Comparison of ENCODE assay signal across 1 cellular context in the genomic region with DNA sequence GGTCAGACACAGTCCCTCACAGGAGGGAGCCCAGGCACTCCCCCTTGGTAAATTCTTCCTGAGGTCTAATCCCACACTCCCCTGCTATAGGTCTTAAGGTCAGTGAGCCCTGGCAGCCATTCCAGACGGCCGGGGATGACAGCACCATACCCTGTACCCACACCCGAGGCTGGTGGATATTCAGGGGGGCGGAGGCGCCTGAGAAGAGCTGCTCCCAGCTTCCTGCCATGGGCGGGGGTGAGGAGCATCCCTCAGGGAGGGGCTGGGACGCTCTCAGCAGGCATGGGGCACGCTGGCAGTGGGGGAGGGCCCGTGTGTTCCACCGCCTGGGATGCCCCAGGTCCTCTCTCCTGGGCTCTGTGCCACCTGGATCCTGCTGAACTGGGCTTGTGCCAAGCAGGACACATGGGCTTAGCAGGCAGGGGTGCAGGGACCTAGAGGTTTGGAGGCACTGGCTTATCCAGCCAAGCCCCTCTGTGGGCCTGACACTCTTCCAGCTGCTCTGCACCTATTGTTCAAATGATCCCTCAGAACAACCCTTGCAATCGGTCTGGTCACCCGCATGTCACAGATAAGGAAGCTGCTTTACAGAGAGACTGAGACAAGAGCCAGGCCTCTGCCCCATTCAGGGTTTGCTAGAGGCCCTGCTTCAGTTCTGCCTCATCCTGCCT.
TF ChIP-seq lines count a peak whose summit lies in the region.

No MANE protein-coding gene starts in this region.

TF ChIP-seq in K562, 482 proteins besides CTCF, POLR2A, EP300 and RAD21 (continued from another document and continues in another):
- no peak for TF ChIP-seq SMARCB1 (IDR thresholded peaks at IDR 0.05; ENCODE audit: insufficient read length, low read depth)
- TF ChIP-seq CBFA2T2 (conservative IDR thresholded peaks at IDR 0.05): peak; percentile 37
- TF ChIP-seq MAFG (tag; conservative IDR thresholded peaks at IDR 0.05): no peak
- TF ChIP-seq HNRNPH1 (optimal IDR thresholded peaks at IDR 0.05; ENCODE audit: low read depth, low read length): no peak
- TF ChIP-seq HMG20A (CRISPR knock-in tag; conservative IDR thresholded peaks at IDR 0.05): no peak
- TF ChIP-seq, protein P1, sequence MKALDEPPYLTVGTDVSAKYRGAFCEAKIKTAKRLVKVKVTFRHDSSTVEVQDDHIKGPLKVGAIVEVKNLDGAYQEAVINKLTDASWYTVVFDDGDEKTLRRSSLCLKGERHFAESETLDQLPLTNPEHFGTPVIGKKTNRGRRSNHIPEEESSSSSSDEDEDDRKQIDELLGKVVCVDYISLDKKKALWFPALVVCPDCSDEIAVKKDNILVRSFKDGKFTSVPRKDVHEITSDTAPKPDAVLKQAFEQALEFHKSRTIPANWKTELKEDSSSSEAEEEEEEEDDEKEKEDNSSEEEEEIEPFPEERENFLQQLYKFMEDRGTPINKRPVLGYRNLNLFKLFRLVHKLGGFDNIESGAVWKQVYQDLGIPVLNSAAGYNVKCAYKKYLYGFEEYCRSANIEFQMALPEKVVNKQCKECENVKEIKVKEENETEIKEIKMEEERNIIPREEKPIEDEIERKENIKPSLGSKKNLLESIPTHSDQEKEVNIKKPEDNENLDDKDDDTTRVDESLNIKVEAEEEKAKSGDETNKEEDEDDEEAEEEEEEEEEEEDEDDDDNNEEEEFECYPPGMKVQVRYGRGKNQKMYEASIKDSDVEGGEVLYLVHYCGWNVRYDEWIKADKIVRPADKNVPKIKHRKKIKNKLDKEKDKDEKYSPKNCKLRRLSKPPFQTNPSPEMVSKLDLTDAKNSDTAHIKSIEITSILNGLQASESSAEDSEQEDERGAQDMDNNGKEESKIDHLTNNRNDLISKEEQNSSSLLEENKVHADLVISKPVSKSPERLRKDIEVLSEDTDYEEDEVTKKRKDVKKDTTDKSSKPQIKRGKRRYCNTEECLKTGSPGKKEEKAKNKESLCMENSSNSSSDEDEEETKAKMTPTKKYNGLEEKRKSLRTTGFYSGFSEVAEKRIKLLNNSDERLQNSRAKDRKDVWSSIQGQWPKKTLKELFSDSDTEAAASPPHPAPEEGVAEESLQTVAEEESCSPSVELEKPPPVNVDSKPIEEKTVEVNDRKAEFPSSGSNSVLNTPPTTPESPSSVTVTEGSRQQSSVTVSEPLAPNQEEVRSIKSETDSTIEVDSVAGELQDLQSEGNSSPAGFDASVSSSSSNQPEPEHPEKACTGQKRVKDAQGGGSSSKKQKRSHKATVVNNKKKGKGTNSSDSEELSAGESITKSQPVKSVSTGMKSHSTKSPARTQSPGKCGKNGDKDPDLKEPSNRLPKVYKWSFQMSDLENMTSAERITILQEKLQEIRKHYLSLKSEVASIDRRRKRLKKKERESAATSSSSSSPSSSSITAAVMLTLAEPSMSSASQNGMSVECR (CRISPR knock-in tag; IDR thresholded peaks at IDR 0.05): no peak
- TF ChIP-seq ELF2 (CRISPR knock-in tag; IDR thresholded peaks at IDR 0.05): no peak
- TF ChIP-seq SMARCA4 (IDR thresholded peaks at IDR 0.05): no peak
- TF ChIP-seq SPI1 (IDR thresholded peaks at IDR 0.05; ENCODE audit: borderline replicate concordance, low read depth, low read length): no peak
- TF ChIP-seq ZNF253 (CRISPR knock-in tag; conservative IDR thresholded peaks at IDR 0.05): no peak
- TF ChIP-seq CC2D1A (IDR thresholded peaks at IDR 0.05): no peak
- no peak for TF ChIP-seq RBM34 (IDR thresholded peaks at IDR 0.05; ENCODE audit: borderline replicate concordance, insufficient read depth, low read length)
- TF ChIP-seq ZNF444 (CRISPR knock-in tag; IDR thresholded peaks at IDR 0.05): no peak
- TF ChIP-seq MEIS2 (IDR thresholded peaks at IDR 0.05; ENCODE audit: partially characterized antibody): peak; percentile 15
- 0 out of 2 replicates have a peak, but pooled peaks have one; percentile 0 for TF ChIP-seq JUNB (CRISPR knock-in tag; conservative IDR thresholded peaks at IDR 0.05)
- no peak for TF ChIP-seq ZNF143 (CRISPR knock-in tag; IDR thresholded peaks at IDR 0.05)
- TF ChIP-seq CBFA2T3 (IDR thresholded peaks at IDR 0.05): peak; percentile 46
- TF ChIP-seq, protein P2, sequence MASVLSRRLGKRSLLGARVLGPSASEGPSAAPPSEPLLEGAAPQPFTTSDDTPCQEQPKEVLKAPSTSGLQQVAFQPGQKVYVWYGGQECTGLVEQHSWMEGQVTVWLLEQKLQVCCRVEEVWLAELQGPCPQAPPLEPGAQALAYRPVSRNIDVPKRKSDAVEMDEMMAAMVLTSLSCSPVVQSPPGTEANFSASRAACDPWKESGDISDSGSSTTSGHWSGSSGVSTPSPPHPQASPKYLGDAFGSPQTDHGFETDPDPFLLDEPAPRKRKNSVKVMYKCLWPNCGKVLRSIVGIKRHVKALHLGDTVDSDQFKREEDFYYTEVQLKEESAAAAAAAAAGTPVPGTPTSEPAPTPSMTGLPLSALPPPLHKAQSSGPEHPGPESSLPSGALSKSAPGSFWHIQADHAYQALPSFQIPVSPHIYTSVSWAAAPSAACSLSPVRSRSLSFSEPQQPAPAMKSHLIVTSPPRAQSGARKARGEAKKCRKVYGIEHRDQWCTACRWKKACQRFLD (CRISPR knock-in tag; IDR thresholded peaks at IDR 0.05): no peak
- TF ChIP-seq CHD1 (IDR thresholded peaks at IDR 0.05; ENCODE audit: low read length): no peak
- no peak for TF ChIP-seq ZC3H11A (IDR thresholded peaks at IDR 0.05; ENCODE audit: low read depth, low read length)
- TF ChIP-seq HNRNPLL (IDR thresholded peaks at IDR 0.05; ENCODE audit: low read depth, low read length, poor library complexity, severe bottlenecking): no peak
- no peak for TF ChIP-seq ZNF507 (tag; conservative IDR thresholded peaks at IDR 0.05)
- no peak for TF ChIP-seq ZKSCAN1 (IDR thresholded peaks at IDR 0.05; ENCODE audit: low read depth, low read length)
- TF ChIP-seq WHSC1 (IDR thresholded peaks at IDR 0.05; ENCODE audit: low read length): no peak
- TF ChIP-seq MCM5 (IDR thresholded peaks at IDR 0.05; ENCODE audit: low read depth): no peak
- TF ChIP-seq, protein P3, sequence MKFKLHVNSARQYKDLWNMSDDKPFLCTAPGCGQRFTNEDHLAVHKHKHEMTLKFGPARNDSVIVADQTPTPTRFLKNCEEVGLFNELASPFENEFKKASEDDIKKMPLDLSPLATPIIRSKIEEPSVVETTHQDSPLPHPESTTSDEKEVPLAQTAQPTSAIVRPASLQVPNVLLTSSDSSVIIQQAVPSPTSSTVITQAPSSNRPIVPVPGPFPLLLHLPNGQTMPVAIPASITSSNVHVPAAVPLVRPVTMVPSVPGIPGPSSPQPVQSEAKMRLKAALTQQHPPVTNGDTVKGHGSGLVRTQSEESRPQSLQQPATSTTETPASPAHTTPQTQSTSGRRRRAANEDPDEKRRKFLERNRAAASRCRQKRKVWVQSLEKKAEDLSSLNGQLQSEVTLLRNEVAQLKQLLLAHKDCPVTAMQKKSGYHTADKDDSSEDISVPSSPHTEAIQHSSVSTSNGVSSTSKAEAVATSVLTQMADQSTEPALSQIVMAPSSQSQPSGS (CRISPR knock-in tag; IDR thresholded peaks at IDR 0.05): no peak
- TF ChIP-seq, protein P4, sequence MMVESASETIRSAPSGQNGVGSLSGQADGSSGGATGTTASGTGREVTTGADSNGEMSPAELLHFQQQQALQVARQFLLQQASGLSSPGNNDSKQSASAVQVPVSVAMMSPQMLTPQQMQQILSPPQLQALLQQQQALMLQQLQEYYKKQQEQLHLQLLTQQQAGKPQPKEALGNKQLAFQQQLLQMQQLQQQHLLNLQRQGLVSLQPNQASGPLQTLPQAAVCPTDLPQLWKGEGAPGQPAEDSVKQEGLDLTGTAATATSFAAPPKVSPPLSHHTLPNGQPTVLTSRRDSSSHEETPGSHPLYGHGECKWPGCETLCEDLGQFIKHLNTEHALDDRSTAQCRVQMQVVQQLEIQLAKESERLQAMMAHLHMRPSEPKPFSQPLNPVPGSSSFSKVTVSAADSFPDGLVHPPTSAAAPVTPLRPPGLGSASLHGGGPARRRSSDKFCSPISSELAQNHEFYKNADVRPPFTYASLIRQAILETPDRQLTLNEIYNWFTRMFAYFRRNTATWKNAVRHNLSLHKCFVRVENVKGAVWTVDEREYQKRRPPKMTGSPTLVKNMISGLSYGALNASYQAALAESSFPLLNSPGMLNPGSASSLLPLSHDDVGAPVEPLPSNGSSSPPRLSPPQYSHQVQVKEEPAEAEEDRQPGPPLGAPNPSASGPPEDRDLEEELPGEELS (CRISPR knock-in tag; IDR thresholded peaks at IDR 0.05; ENCODE audit: borderline replicate concordance): no peak
- no peak for TF ChIP-seq SUPT5H (IDR thresholded peaks at IDR 0.05)
- no peak for TF ChIP-seq MYC (IDR thresholded peaks at IDR 0.05; ENCODE audit: low read depth, low read length)
- no peak; the same call in 1 of the 2 replicates for TF ChIP-seq MYC (CRISPR knock-in tag; IDR thresholded peaks at IDR 0.05; ENCODE audit: borderline replicate concordance, low read depth)
- 0 out of 2 replicates have a peak, but pooled peaks have one; percentile 35 for TF ChIP-seq GATA2 (CRISPR knock-in tag; IDR thresholded peaks at IDR 0.05)
- TF ChIP-seq POLR3G (IDR thresholded peaks at IDR 0.05; ENCODE audit: extremely low read depth, insufficient read length, insufficient replicate concordance): no peak
- 0 out of 4 replicates have a peak, but pooled peaks of 1 of the 2 experiments have one; percentile 13 for TF ChIP-seq MAZ (CRISPR knock-in tag; conservative IDR thresholded peaks at IDR 0.05 in 1 of 2, IDR thresholded peaks at IDR 0.05 in 1 of 2)
- no peak for TF ChIP-seq HDAC1 (IDR thresholded peaks at IDR 0.05)
- TF ChIP-seq ZNF551 (CRISPR knock-in tag; IDR thresholded peaks at IDR 0.05): no peak
- no peak for TF ChIP-seq RHOXF2B (CRISPR knock-in tag; conservative IDR thresholded peaks at IDR 0.05)
- TF ChIP-seq RFX5 (IDR thresholded peaks at IDR 0.05; ENCODE audit: low read depth, low read length): no peak
- TF ChIP-seq, protein P5, sequence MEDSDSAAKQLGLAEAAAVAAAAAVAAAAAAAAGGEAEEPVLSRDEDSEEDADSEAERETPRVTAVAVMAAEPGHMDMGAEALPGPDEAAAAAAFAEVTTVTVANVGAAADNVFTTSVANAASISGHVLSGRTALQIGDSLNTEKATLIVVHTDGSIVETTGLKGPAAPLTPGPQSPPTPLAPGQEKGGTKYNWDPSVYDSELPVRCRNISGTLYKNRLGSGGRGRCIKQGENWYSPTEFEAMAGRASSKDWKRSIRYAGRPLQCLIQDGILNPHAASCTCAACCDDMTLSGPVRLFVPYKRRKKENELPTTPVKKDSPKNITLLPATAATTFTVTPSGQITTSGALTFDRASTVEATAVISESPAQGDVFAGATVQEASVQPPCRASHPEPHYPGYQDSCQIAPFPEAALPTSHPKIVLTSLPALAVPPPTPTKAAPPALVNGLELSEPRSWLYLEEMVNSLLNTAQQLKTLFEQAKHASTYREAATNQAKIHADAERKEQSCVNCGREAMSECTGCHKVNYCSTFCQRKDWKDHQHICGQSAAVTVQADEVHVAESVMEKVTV (CRISPR knock-in tag; IDR thresholded peaks at IDR 0.05): 0 out of 2 replicates have a peak, but pooled peaks have one; percentile 10
- TF ChIP-seq, protein P6, sequence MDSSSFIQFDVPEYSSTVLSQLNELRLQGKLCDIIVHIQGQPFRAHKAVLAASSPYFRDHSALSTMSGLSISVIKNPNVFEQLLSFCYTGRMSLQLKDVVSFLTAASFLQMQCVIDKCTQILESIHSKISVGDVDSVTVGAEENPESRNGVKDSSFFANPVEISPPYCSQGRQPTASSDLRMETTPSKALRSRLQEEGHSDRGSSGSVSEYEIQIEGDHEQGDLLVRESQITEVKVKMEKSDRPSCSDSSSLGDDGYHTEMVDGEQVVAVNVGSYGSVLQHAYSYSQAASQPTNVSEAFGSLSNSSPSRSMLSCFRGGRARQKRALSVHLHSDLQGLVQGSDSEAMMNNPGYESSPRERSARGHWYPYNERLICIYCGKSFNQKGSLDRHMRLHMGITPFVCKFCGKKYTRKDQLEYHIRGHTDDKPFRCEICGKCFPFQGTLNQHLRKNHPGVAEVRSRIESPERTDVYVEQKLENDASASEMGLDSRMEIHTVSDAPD (CRISPR knock-in tag; IDR thresholded peaks at IDR 0.05): no peak
- TF ChIP-seq, protein P7, sequence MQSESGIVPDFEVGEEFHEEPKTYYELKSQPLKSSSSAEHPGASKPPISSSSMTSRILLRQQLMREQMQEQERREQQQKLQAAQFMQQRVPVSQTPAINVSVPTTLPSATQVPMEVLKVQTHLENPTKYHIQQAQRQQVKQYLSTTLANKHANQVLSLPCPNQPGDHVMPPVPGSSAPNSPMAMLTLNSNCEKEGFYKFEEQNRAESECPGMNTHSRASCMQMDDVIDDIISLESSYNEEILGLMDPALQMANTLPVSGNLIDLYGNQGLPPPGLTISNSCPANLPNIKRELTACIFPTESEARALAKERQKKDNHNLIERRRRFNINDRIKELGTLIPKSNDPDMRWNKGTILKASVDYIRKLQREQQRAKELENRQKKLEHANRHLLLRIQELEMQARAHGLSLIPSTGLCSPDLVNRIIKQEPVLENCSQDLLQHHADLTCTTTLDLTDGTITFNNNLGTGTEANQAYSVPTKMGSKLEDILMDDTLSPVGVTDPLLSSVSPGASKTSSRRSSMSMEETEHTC (IDR thresholded peaks at IDR 0.05): no peak
- no peak for TF ChIP-seq ZNF146 (CRISPR knock-in tag; IDR thresholded peaks at IDR 0.05; ENCODE audit: unreplicated experiment)
- TF ChIP-seq TAL1 (IDR thresholded peaks at IDR 0.05): 0 out of 2 replicates have a peak, but pooled peaks have one; percentile 7
- TF ChIP-seq ZNF696 (CRISPR knock-in tag; conservative IDR thresholded peaks at IDR 0.05): no peak
- TF ChIP-seq NFXL1 (CRISPR knock-in tag; IDR thresholded peaks at IDR 0.05): no peak
- TF ChIP-seq, protein P8, sequence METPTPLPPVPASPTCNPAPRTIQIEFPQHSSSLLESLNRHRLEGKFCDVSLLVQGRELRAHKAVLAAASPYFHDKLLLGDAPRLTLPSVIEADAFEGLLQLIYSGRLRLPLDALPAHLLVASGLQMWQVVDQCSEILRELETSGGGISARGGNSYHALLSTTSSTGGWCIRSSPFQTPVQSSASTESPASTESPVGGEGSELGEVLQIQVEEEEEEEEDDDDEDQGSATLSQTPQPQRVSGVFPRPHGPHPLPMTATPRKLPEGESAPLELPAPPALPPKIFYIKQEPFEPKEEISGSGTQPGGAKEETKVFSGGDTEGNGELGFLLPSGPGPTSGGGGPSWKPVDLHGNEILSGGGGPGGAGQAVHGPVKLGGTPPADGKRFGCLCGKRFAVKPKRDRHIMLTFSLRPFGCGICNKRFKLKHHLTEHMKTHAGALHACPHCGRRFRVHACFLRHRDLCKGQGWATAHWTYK (CRISPR knock-in tag; IDR thresholded peaks at IDR 0.05): no peak
- TF ChIP-seq ZNF717 (CRISPR knock-in tag; IDR thresholded peaks at IDR 0.05): no peak
- TF ChIP-seq PURB (CRISPR knock-in tag; IDR thresholded peaks at IDR 0.05; ENCODE audit: low read depth): no peak
- TF ChIP-seq TCF3 (CRISPR knock-in tag; IDR thresholded peaks at IDR 0.05): peak; percentile 61
- TF ChIP-seq ZFX (CRISPR knock-in tag; IDR thresholded peaks at IDR 0.05): 0 out of 2 replicates have a peak, but pooled peaks have one; percentile 24
- no peak for TF ChIP-seq ZNF384 (IDR thresholded peaks at IDR 0.05; ENCODE audit: low read depth, low read length)
- TF ChIP-seq ZSCAN32 (CRISPR knock-in tag; IDR thresholded peaks at IDR 0.05): no peak
- TF ChIP-seq, protein P9, sequence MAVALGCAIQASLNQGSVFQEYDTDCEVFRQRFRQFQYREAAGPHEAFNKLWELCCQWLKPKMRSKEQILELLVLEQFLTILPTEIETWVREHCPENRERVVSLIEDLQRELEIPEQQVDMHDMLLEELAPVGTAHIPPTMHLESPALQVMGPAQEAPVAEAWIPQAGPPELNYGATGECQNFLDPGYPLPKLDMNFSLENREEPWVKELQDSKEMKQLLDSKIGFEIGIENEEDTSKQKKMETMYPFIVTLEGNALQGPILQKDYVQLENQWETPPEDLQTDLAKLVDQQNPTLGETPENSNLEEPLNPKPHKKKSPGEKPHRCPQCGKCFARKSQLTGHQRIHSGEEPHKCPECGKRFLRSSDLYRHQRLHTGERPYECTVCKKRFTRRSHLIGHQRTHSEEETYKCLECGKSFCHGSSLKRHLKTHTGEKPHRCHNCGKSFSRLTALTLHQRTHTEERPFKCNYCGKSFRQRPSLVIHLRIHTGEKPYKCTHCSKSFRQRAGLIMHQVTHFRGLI (CRISPR knock-in tag; IDR thresholded peaks at IDR 0.05): no peak
